Comparison of ENCODE assay signal across 8 cellular contexts in genomic region chr6:28794175-28795002, GRCh38.
DNase-seq lines count a peak whose midpoint lies in the region; ATAC-seq lines count a peak whose summit lies in the region.

No MANE protein-coding gene starts in this region.

- H3K4me3 ChIP-seq in mesodermal cell (ENCODE audit: extremely low read depth, insufficient read depth, low read length, poor library complexity, severe bottlenecking), result peak overlapping the region; percentile 34

- peak overlapping the region; percentile 50; the same call in 1 of the 2 replicates for H3K9ac ChIP-seq in ES-I3 (ENCODE audit: low read depth, low read length)

- H3K27ac Mint-ChIP-seq in activated naive CD8-positive, alpha-beta T cell treated with anti-CD3 and anti-CD28 coated beads, Interleukin-2, amount 10 ng/mL, durations not matched to agents 7 days and 5 days, result no peak overlapping the region
- H3K27ac Mint-ChIP-seq in activated CD4-positive, alpha-beta memory T cell treated with anti-CD3 and anti-CD28 coated beads, Interleukin-2, amount 10 ng/mL, durations not matched to agents 7 days and 5 days, result no peak overlapping the region

- H3K9me3 ChIP-seq in ES-I3 (ENCODE audit: control insufficient read depth, insufficient read depth, low read length), result 0 out of 2 replicates have a peak, but pooled peaks cover 2% of the 10 kb centered on the region
- no peaks in the 10 kb centered on the region for H3K9me3 ChIP-seq in mesodermal cell (ENCODE audit: control insufficient read depth, low read length)

- H3K36me3 ChIP-seq in ES-I3 (ENCODE audit: insufficient read depth, low read length), result no peaks in the 10 kb centered on the region
- no peaks in the 10 kb centered on the region for H3K36me3 ChIP-seq in mesodermal cell (ENCODE audit: control insufficient read depth, insufficient read depth, low read length)

- POLR2A ChIA-PET in activated naive CD8-positive, alpha-beta T cell treated with anti-CD3 and anti-CD28 coated beads, Interleukin-2, amount 10 ng/mL, durations not matched to agents 7 days and 5 days (lab: Charles Lee), result no interaction called here
- POLR2A ChIA-PET in activated CD4-positive, alpha-beta memory T cell treated with anti-CD3 and anti-CD28 coated beads, Interleukin-2, amount 10 ng/mL, durations not matched to agents 7 days and 5 days (lab: Charles Lee), result interaction anchor here (1.1 kb wide), 1 partner anchor 130 kb away, joined by 3 read pairs; the partner anchor contains the start of gene TRIM27

- WGBS in mesodermal cell (ENCODE audit: insufficient coverage in 2 of 2), 2 experiments, result 0 to 1% methylated on average over 24 to 29 of the region's 35 CpGs

- peaks cover 3% of the 10 kb centered on the region for H3K36me3 Mint-ChIP-seq in activated naive CD8-positive, alpha-beta T cell treated with anti-CD3 and anti-CD28 coated beads, Interleukin-2, amount 10 ng/mL, durations not matched to agents 7 days and 5 days
- H3K36me3 Mint-ChIP-seq in activated CD4-positive, alpha-beta memory T cell treated with anti-CD3 and anti-CD28 coated beads, Interleukin-2, amount 10 ng/mL, durations not matched to agents 7 days and 5 days (ENCODE audit: low read depth), result peaks cover 9% of the 10 kb centered on the region

- DNase-seq in NCI-H1105 (lab: John Stamatoyannopoulos, UW), result peak; percentile 34
- DNase-seq in activated naive CD8-positive, alpha-beta T cell treated with anti-CD3 and anti-CD28 coated beads, Interleukin-2, amount 10 ng/mL, durations not matched to agents 7 days and 5 days, result no peak
- DNase-seq in NCI-H1092 treated with DMSO at 0.1 percent for 48 hours (lab: John Stamatoyannopoulos, UW), result no peak
- no peak for DNase-seq in amygdala (lab: John Stamatoyannopoulos, UW)
- DNase-seq in D341Med (ENCODE audit: low spot score), result no peak
- DNase-seq in activated CD4-positive, alpha-beta memory T cell treated with anti-CD3 and anti-CD28 coated beads, Interleukin-2, amount 10 ng/mL, durations not matched to agents 7 days and 5 days, result no peak

- peaks cover 30% of the 10 kb centered on the region for H3K4me1 Mint-ChIP-seq in activated naive CD8-positive, alpha-beta T cell treated with anti-CD3 and anti-CD28 coated beads, Interleukin-2, amount 10 ng/mL, durations not matched to agents 7 days and 5 days
- H3K4me1 Mint-ChIP-seq in activated CD4-positive, alpha-beta memory T cell treated with anti-CD3 and anti-CD28 coated beads, Interleukin-2, amount 10 ng/mL, durations not matched to agents 7 days and 5 days, result peaks cover 16% of the 10 kb centered on the region

- H3K4me1 ChIP-seq in ES-I3 (ENCODE audit: insufficient read depth, low read length), result no peaks in the 10 kb centered on the region
- peaks cover 5% of the 10 kb centered on the region for H3K4me1 ChIP-seq in mesodermal cell (ENCODE audit: control insufficient read depth, insufficient read depth, low read length, poor library complexity, severe bottlenecking)

- peak overlapping the region; percentile 10 for H3K27ac ChIP-seq in mesodermal cell (ENCODE audit: low read depth, low read length, severe bottlenecking)

- CTCF ChIA-PET in activated CD4-positive, alpha-beta memory T cell treated with anti-CD3 and anti-CD28 coated beads, Interleukin-2, amount 10 ng/mL, durations not matched to agents 7 days and 5 days (lab: Charles Lee), result interaction anchor here (0.9 kb wide), 1 partner anchor 146 kb away, joined by 3 read pairs; no protein-coding TSS in a partner anchor

- peak overlapping the region; percentile 62 for H3K4me3 Mint-ChIP-seq in activated naive CD8-positive, alpha-beta T cell treated with anti-CD3 and anti-CD28 coated beads, Interleukin-2, amount 10 ng/mL, durations not matched to agents 7 days and 5 days
- no peak overlapping the region for H3K4me3 Mint-ChIP-seq in activated CD4-positive, alpha-beta memory T cell treated with anti-CD3 and anti-CD28 coated beads, Interleukin-2, amount 10 ng/mL, durations not matched to agents 7 days and 5 days

- H3K27me3 Mint-ChIP-seq in activated naive CD8-positive, alpha-beta T cell treated with anti-CD3 and anti-CD28 coated beads, Interleukin-2, amount 10 ng/mL, durations not matched to agents 7 days and 5 days, result peaks cover 79% of the 10 kb centered on the region
- peaks cover 77% of the 10 kb centered on the region for H3K27me3 Mint-ChIP-seq in activated CD4-positive, alpha-beta memory T cell treated with anti-CD3 and anti-CD28 coated beads, Interleukin-2, amount 10 ng/mL, durations not matched to agents 7 days and 5 days

- no peak for ATAC-seq in activated naive CD8-positive, alpha-beta T cell treated with anti-CD3 and anti-CD28 coated beads, Interleukin-2, amount 10 ng/mL, durations not matched to agents 7 days and 5 days (ENCODE audit: low read depth)

- peaks cover 3% of the 10 kb centered on the region for H3K9me3 Mint-ChIP-seq in activated naive CD8-positive, alpha-beta T cell treated with anti-CD3 and anti-CD28 coated beads, Interleukin-2, amount 10 ng/mL, durations not matched to agents 7 days and 5 days
- peaks cover 4% of the 10 kb centered on the region for H3K9me3 Mint-ChIP-seq in activated CD4-positive, alpha-beta memory T cell treated with anti-CD3 and anti-CD28 coated beads, Interleukin-2, amount 10 ng/mL, durations not matched to agents 7 days and 5 days
